8 cellular contexts compared by ENCODE assay signal in the genomic region with DNA sequence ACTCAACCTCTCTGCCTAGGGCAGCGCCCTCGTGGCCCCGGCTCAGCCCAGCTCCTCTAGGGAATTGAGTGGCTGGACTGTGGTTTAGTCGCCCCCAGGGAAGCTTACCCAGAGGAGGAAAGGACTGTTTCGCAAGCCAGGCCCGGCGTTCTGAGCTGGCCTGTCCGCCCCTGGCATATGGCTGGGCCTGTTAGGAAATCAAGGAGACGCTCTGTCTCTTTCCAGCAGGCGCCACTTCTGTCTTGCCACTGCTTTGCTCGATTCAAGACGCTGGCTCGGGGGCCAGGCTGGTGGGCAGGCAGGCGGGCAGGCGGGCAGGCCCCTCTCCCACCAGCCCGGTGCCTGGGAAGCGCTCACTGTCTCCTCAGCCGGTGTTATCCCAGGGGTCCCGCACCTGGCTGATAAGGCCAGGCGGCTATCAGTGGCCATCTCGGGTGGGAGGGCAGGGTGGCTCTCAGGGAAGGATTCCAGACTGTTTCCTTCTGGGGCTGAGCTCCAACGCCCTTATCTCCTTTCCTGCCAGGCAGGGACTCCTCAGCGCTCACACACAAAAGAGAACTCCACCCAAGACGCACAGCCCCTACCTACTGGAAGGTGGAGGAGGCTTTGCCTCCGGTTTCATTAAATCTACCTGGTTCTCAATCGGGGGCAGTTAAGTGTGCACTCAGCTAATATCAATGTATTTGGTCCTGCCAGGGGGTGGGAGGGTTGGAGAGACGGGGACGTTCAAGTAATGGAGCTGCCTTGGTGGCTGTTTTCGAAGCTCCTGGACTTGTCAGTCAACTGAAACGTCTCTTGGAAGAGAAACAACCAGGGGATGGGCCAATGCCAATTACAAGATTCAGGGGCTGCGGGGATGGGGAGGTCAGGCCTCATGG.
DNase-seq lines count a peak whose midpoint lies in the region; ATAC-seq and TF ChIP-seq lines count a peak whose summit lies in the region.

No MANE protein-coding gene starts in this region.

- TF ChIP-seq POLR2A in adrenal gland (IDR thresholded peaks at IDR 0.05), result no peak

- H3K4me1 ChIP-seq in adrenal gland (replicated peaks in 1 of 2) (peaks cover 20 to 66% of the 10 kb centered on the region in 2 donors), thoracic aorta (ENCODE audit: control insufficient read depth in 1 of 2, low read depth in 2 of 2) (peaks cover 29 to 40% of the 10 kb centered on the region in 2 donors)

- H3K4me3 Mint-ChIP-seq in activated CD4-positive, alpha-beta T cell treated with anti-CD3 and anti-CD28 coated beads, Interleukin-2, amount 10 ng/mL, durations not matched to agents 24 days and 14 days, result peak overlapping the region; percentile 65

- peaks cover 54% of the 10 kb centered on the region for H3K4me1 Mint-ChIP-seq in activated CD4-positive, alpha-beta T cell treated with anti-CD3 and anti-CD28 coated beads, Interleukin-2, amount 10 ng/mL, durations not matched to agents 24 days and 14 days

- H3K9me3 ChIP-seq in adrenal gland (replicated peaks in 1 of 3), result no peaks in the 10 kb centered on the region
- no peaks in the 10 kb centered on the region for H3K9me3 ChIP-seq in thoracic aorta

- peak overlapping the region in 4 of 5 donors; percentile 18 to 87 (median 50) for H3K27ac ChIP-seq in adrenal gland
- peak overlapping the region; percentile 53 to 72 for H3K27ac ChIP-seq in thoracic aorta

- ATAC-seq in thoracic aorta (ENCODE audit: insufficient number of reproducible peaks, low FRiP score, low read depth) (no peak), GM21390 (IDR thresholded peaks at IDR 0.05; ENCODE audit: unreplicated experiment) (no peak), HG02973 (IDR thresholded peaks at IDR 0.05; ENCODE audit: unreplicated experiment) (no peak)

- peaks cover 2% of the 10 kb centered on the region for H3K27me3 Mint-ChIP-seq in activated CD4-positive, alpha-beta T cell treated with anti-CD3 and anti-CD28 coated beads, Interleukin-2, amount 10 ng/mL, durations not matched to agents 24 days and 14 days

- WGBS in adrenal gland, 4 donors, result 58 to 71% (median 64%) methylated on average over 17 to 31 of the region's 31 CpGs

- intact Hi-C loops in activated CD4-positive, alpha-beta T cell treated with anti-CD3 and anti-CD28 coated beads, Interleukin-2, amount 10 ng/mL, durations not matched to agents 24 days and 14 days (cut with micrococcal nuclease), result loop anchor here (1.0 kb wide), 1 partner anchor 7 kb away; no protein-coding TSS in a partner anchor
- intact Hi-C loops in adrenal gland (cut with DNase I), result no loop called here

- no peak for DNase-seq in activated CD4-positive, alpha-beta T cell treated with anti-CD3 and anti-CD28 coated beads, Interleukin-2, amount 10 ng/mL, durations not matched to agents 24 days and 14 days
- no peak for DNase-seq in activated CD4-positive, alpha-beta T cell treated with anti-CD3 and anti-CD28 coated beads for 4 hours
- DNase-seq in adrenal gland (peak in 6 of 7 donors; percentile 49 to 85 (median 73)), left kidney (ENCODE audit: low read depth, low spot score) (peak; percentile 39), thoracic aorta (ENCODE audit: low spot score) (no peak), 8988T (no peak)

- H3K27me3 ChIP-seq in adrenal gland, result no peaks in the 10 kb centered on the region
- no peaks in the 10 kb centered on the region for H3K27me3 ChIP-seq in thoracic aorta (replicated peaks; ENCODE audit: insufficient read depth)

- no peak for TF ChIP-seq CTCF in adrenal gland (IDR thresholded peaks at IDR 0.05)
- no peak for TF ChIP-seq CTCF in thoracic aorta (IDR thresholded peaks at IDR 0.05)

- H3K9me3 Mint-ChIP-seq in activated CD4-positive, alpha-beta T cell treated with anti-CD3 and anti-CD28 coated beads, Interleukin-2, amount 10 ng/mL, durations not matched to agents 24 days and 14 days, result peaks cover 10% of the 10 kb centered on the region

- H3K36me3 ChIP-seq in adrenal gland (replicated peaks in 1 of 2) (no peaks in the 10 kb centered on the region), thoracic aorta (no peaks in the 10 kb centered on the region)

- H3K4me3 ChIP-seq in adrenal gland, result no peak overlapping the region
- H3K4me3 ChIP-seq in thoracic aorta, result no peak overlapping the region

- no peaks in the 10 kb centered on the region for H3K36me3 Mint-ChIP-seq in activated CD4-positive, alpha-beta T cell treated with anti-CD3 and anti-CD28 coated beads, Interleukin-2, amount 10 ng/mL, durations not matched to agents 24 days and 14 days (ENCODE audit: low read depth)

- peak overlapping the region; percentile 87 for H3K27ac Mint-ChIP-seq in activated CD4-positive, alpha-beta T cell treated with anti-CD3 and anti-CD28 coated beads, Interleukin-2, amount 10 ng/mL, durations not matched to agents 24 days and 14 days

Comparison
In these comparisons a context has a peak if more than half of its experiments do, and no peak if none do; other contexts are left out.
1. DNase-seq: peak in adrenal gland (6 of 7) and left kidney (single experiment); none in activated CD4-positive, alpha-beta T cell treated with anti-CD3 and anti-CD28 coated beads, Interleukin-2, amount 10 ng/mL, durations not matched to agents 24 days and 14 days (single experiment), activated CD4-positive, alpha-beta T cell treated with anti-CD3 and anti-CD28 coated beads for 4 hours (0 of 2), thoracic aorta (single experiment) and 8988T (single experiment).